Comparison of ENCODE assay signal across 9 cellular contexts in genomic region chr11:61378713-61379313, GRCh38. TPM values are rescaled to one million over a fixed set of nuclear protein-coding genes. Genes with fewer than 3 reads are reported as not detected.
DNase-seq lines count a peak whose midpoint lies in the region; ATAC-seq, FAIRE-seq and TF ChIP-seq lines count a peak whose summit lies in the region.
"Had no signal": no experiment of that assay in that cellular context is flagged by ENCODE, and none has a peak within 500 bp of the region (broad histone marks: within the 10 kb centered on the region; RNA-seq: fewer than 3 reads in every experiment).

No MANE protein-coding gene starts in this region.

- peak; percentile 94 for ATAC-seq in esophagus mucosa
- ATAC-seq in HG02938 (IDR thresholded peaks at IDR 0.05; ENCODE audit: unreplicated experiment), result no peak

- H3K27me3 ChIP-seq in mesendoderm (ENCODE audit: insufficient read depth, low read length, poor library complexity), result no peaks in the 10 kb centered on the region

- H3K56ac ChIP-seq in mesendoderm (ENCODE audit: low read length), result no peak overlapping the region

- H3K4me2 ChIP-seq in mesendoderm (ENCODE audit: low read length), result no peak overlapping the region

- H3K23ac ChIP-seq in mesendoderm (ENCODE audit: low read length), result no peak overlapping the region

- no peak overlapping the region for H2AK5ac ChIP-seq in mesendoderm (ENCODE audit: low read length)

- no peak overlapping the region for H2BK5ac ChIP-seq in mesendoderm (ENCODE audit: low read length)

- no peaks in the 10 kb centered on the region for H3K27me3 Mint-ChIP-seq in nephron progenitor cell (ENCODE audit: low read depth, poor library complexity)

- H3K36me3 Mint-ChIP-seq in nephron progenitor cell (ENCODE audit: low read depth), result peaks cover 43% of the 10 kb centered on the region

- peak overlapping the region; percentile 43 for H3K27ac Mint-ChIP-seq in nephron progenitor cell

- H3K4me1 Mint-ChIP-seq in nephron progenitor cell, result no peaks in the 10 kb centered on the region

- no peak overlapping the region for H2BK15ac ChIP-seq in mesendoderm (replicated peaks; ENCODE audit: low read depth)

- no peak for FAIRE-seq in GM12892 (lab: Jason Lieb, UNC)
- FAIRE-seq: GM19239 had no signal

- no peaks in the 10 kb centered on the region for H3K36me3 ChIP-seq in mesendoderm (ENCODE audit: control insufficient read depth, insufficient read depth, low read length)

- no peak overlapping the region for H3K9ac ChIP-seq in mesendoderm (ENCODE audit: low read length)

- H3K79me1 ChIP-seq in mesendoderm (ENCODE audit: low read length), result no peaks in the 10 kb centered on the region

- no peak overlapping the region for H3K4me3 ChIP-seq in AG09309 (ENCODE audit: control insufficient read depth, low read depth, low read length)
- H3K4me3 ChIP-seq in mesendoderm (ENCODE audit: low read length), result no peak overlapping the region

- no peak overlapping the region for H3K18ac ChIP-seq in mesendoderm (ENCODE audit: low read length)

- H3K9me3 Mint-ChIP-seq in nephron progenitor cell, result peaks cover 18% of the 10 kb centered on the region

- no CpG with 5 or more reads among the region's 5 CpGs for WGBS in mesendoderm (ENCODE audit: extremely low coverage, insufficient coverage, low lambda C conversion rate)

- no peaks in the 10 kb centered on the region for H3K4me1 ChIP-seq in mesendoderm (ENCODE audit: control insufficient read depth, low read depth, low read length)

- no peak overlapping the region for H3K27ac ChIP-seq in mesendoderm (ENCODE audit: low read depth, low read length)

- H3K79me2 ChIP-seq in mesendoderm (ENCODE audit: control insufficient read depth, insufficient read depth, low read length), result no peaks in the 10 kb centered on the region

- TF ChIP-seq POLR2A in GM12892 (IDR thresholded peaks at IDR 0.05; ENCODE audit: low read depth, low read length), result no peak

- no peak overlapping the region for H3K4ac ChIP-seq in mesendoderm (ENCODE audit: low read depth, low read length)

- H4K8ac ChIP-seq in mesendoderm (ENCODE audit: low read depth, low read length), result no peak overlapping the region

- DNase-seq in AG09309 (ENCODE audit: low read depth) (peak; percentile 97), NOMO-1 treated with dmso at 0.1 percent for 144 hours (lab: John Stamatoyannopoulos, UW; ENCODE audit: unreplicated experiment) (peak; percentile 68), nephron progenitor cell (no peak), mesendoderm (no peak), KG1 (lab: John Stamatoyannopoulos, UW) (no peak), GM12892 (ENCODE audit: insufficient read length) (no peak)

- TF ChIP-seq CTCF in AG09309 (IDR thresholded peaks at IDR 0.05; ENCODE audit: control insufficient read depth, insufficient read depth, low read depth, low read length, missing control alignments) (no peak), nephron progenitor cell (IDR thresholded peaks at IDR 0.05) (no peak)

- no peak overlapping the region for H3K4me3 Mint-ChIP-seq in nephron progenitor cell

- H4K5ac ChIP-seq in mesendoderm (ENCODE audit: low read length), result no peak overlapping the region

- H2BK120ac ChIP-seq in mesendoderm (ENCODE audit: low read depth, low read length), result no peak overlapping the region

RNA-seq across cellular contexts. Expression of gene TMEM216, which starts 13.6 kb away (rescaled TPM):
- 7.3 TPM for total RNA-seq in esophagus mucosa
- polyA plus RNA-seq in mesendoderm (2013, experiment 1 of 2), result 41.8 TPM
- 41.4 TPM for polyA plus RNA-seq in mesendoderm (2013, experiment 2 of 2)
- 9.2 TPM for polyA plus RNA-seq in GM12892 (2012; ENCODE audit: missing spikeins)

RNA-seq across cellular contexts. Expression of gene TMEM138, which starts 16.6 kb away (rescaled TPM):
- total RNA-seq in esophagus mucosa, result 23.1 TPM
- polyA plus RNA-seq in mesendoderm (2013, experiment 1 of 2), result 52.8 TPM
- polyA plus RNA-seq in mesendoderm (2013, experiment 2 of 2), result 51.4 TPM
- 32.2 TPM for polyA plus RNA-seq in GM12892 (2012; ENCODE audit: missing spikeins)

RNA-seq across cellular contexts. Expression of gene CYB561A3, which starts 17.1 kb away (rescaled TPM):
- total RNA-seq in esophagus mucosa, result 27.7 TPM
- polyA plus RNA-seq in mesendoderm (2013, experiment 1 of 2), result 12.7 TPM
- polyA plus RNA-seq in mesendoderm (2013, experiment 2 of 2), result 13.1 TPM
- polyA plus RNA-seq in GM12892 (2012; ENCODE audit: missing spikeins), result 31.1 TPM

RNA-seq across cellular contexts. Expression of gene TKFC, which starts 45.8 kb away (rescaled TPM):
- 46.0 TPM for total RNA-seq in esophagus mucosa
- polyA plus RNA-seq in mesendoderm (2013, experiment 1 of 2), result 17.3 TPM
- 16.9 TPM for polyA plus RNA-seq in mesendoderm (2013, experiment 2 of 2)
- polyA plus RNA-seq in GM12892 (2012; ENCODE audit: missing spikeins), result 42.6 TPM

RNA-seq across cellular contexts. Expression of gene DDB1, which starts 45.9 kb away (rescaled TPM):
- 130 TPM for total RNA-seq in esophagus mucosa
- polyA plus RNA-seq in mesendoderm (2013, experiment 1 of 2), result 111 TPM
- polyA plus RNA-seq in mesendoderm (2013, experiment 2 of 2), result 111 TPM
- polyA plus RNA-seq in GM12892 (2012; ENCODE audit: missing spikeins), result 126 TPM

Comparison
In these comparisons a context has a peak if more than half of its experiments do, and no peak if none do; other contexts are left out.
1. DNase-seq: peak in AG09309 (single experiment) and NOMO-1 treated with dmso at 0.1 percent for 144 hours (single experiment); none in nephron progenitor cell (single experiment), mesendoderm (single experiment), KG1 (single experiment) and GM12892 (single experiment).